1 cellular context compared by ENCODE assay signal in the genomic region with DNA sequence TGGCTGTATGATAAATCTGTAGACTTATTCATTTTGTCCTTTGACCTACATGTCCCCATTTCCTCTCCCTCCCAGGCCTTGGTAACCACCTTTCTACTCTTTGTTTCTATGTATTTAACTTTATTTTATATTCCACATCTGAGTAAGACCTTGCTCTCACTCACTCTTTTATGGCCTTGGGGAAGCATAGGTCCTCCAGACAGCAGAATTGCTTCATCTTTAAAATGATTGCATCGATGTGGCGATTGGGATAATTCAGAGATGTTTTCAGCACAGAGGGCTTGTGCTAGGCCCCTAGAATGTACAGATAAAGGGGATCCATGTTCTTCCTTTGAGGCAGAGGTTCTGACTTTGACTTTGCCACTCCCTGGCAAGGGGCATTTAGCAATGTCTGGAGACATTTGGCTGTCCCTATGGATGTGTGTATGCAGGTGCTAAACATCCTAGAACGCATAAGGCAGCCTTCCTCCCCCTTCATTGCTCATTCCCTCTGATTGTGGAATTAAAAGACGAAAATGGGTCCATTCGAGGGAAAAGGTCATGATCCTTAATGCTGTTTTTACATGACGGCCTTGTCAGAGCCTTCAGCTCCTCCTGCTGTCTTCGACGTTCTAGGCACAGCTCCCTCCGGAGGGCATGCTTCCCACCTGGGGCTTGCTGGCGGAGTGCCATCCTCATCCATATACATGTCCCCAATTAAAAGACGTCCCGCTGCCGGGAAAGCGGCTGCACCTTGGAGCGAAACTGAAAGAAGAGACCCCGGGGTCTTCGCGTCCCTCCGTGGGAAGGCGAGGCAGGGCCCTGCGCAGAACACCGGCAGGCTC.
A peak's percentile ranks its signal among the peaks of the same experiment; 100 is the strongest.
TF ChIP-seq lines count a peak whose summit lies in the region.

No MANE protein-coding gene starts in this region.

TF ChIP-seq in Ishikawa, 13 proteins besides CTCF, POLR2A, EP300 and RAD21 (continued from another document):
- TF ChIP-seq, protein P1, sequence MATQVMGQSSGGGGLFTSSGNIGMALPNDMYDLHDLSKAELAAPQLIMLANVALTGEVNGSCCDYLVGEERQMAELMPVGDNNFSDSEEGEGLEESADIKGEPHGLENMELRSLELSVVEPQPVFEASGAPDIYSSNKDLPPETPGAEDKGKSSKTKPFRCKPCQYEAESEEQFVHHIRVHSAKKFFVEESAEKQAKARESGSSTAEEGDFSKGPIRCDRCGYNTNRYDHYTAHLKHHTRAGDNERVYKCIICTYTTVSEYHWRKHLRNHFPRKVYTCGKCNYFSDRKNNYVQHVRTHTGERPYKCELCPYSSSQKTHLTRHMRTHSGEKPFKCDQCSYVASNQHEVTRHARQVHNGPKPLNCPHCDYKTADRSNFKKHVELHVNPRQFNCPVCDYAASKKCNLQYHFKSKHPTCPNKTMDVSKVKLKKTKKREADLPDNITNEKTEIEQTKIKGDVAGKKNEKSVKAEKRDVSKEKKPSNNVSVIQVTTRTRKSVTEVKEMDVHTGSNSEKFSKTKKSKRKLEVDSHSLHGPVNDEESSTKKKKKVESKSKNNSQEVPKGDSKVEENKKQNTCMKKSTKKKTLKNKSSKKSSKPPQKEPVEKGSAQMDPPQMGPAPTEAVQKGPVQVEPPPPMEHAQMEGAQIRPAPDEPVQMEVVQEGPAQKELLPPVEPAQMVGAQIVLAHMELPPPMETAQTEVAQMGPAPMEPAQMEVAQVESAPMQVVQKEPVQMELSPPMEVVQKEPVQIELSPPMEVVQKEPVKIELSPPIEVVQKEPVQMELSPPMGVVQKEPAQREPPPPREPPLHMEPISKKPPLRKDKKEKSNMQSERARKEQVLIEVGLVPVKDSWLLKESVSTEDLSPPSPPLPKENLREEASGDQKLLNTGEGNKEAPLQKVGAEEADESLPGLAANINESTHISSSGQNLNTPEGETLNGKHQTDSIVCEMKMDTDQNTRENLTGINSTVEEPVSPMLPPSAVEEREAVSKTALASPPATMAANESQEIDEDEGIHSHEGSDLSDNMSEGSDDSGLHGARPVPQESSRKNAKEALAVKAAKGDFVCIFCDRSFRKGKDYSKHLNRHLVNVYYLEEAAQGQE (IDR thresholded peaks at IDR 0.05; ENCODE audit: low read depth), result no peak
- TF ChIP-seq NFIC (IDR thresholded peaks at IDR 0.05) (peak; percentile 53), TAF1 (IDR thresholded peaks at IDR 0.05; ENCODE audit: low read depth) (no peak)
